Comparison of ENCODE assay signal across 27 cellular contexts in genomic region chr7:77386165-77386824, GRCh38. TPM values are rescaled to one million over a fixed set of nuclear protein-coding genes. Genes with fewer than 3 reads are reported as not detected.
DNase-seq lines count a peak whose midpoint lies in the region; ATAC-seq and TF ChIP-seq lines count a peak whose summit lies in the region.
"Had no signal": no experiment of that assay in that cellular context is flagged by ENCODE, and none has a peak within 500 bp of the region (broad histone marks: within the 10 kb centered on the region; RNA-seq: fewer than 3 reads in every experiment).

No MANE protein-coding gene starts in this region.

- ATAC-seq in Right ventricle myocardium superior (ENCODE audit: poor library complexity) (peak; percentile 71), left ventricle myocardium superior (peak; percentile 71), sciatic nerve (peak; percentile 87), HG03196 (IDR thresholded peaks at IDR 0.05; ENCODE audit: unreplicated experiment) (no peak), GM19467 (IDR thresholded peaks at IDR 0.05; ENCODE audit: unreplicated experiment) (no peak)
- ATAC-seq: activated CD4-positive, CD25-positive, alpha-beta regulatory T cell treated with anti-CD3 and anti-CD28 coated beads, Interleukin-2, amount 50 U/mL, for 24 hours; CD8-positive, alpha-beta T cell; HCT116; left lung had no signal

- DNase-seq in Right ventricle myocardium superior = no peak
- no peak for DNase-seq in cardiac septum (ENCODE audit: low spot score)
- peak; percentile 59 for DNase-seq in astrocyte of the cerebellum (ENCODE audit: low read depth)
- no peak for DNase-seq in left ventricle myocardium superior
- DNase-seq in sciatic nerve (ENCODE audit: low spot score) = no peak
- no peak for DNase-seq in HAP-1 (ENCODE audit: low spot score in 2 of 2)
- DNase-seq: 8988T; activated CD4-positive, alpha-beta T cell treated with anti-CD3 and anti-CD28 coated beads, Interleukin-2, amount 50 U/mL, for 48 hours; CD8-positive, alpha-beta T cell; cerebellar nuclear complex; EL; KG1; left lung; MG63; NCI-H2029 treated with DMSO at 0.1 percent for 48 hours; NCI-H2227 treated with DMSO at 0.1 percent for 48 hours; NCI-H526 treated with DMSO at 0.1 percent for 48 hours; nucleus accumbens; stimulated activated CD4-positive, alpha-beta T cell treated with anti-CD3 and anti-CD28 coated beads, Interleukin-1b, Interleukin-23, amount 100 ng/mL, for 48 hours; stimulated activated CD8-positive, alpha-beta memory T cell treated with anti-CD3 and anti-CD28 coated beads, Interleukin-4, amount 100 ng/mL, for 48 hours; stomach; tibial artery had no signal

- in situ Hi-C loops in astrocyte of the cerebellum (cut with HindIII; ENCODE audit: low sequenced_read_pairs) = no loop called here
- in situ Hi-C loops in HAP-1 (cut with MboI; ENCODE audit: low sequenced_read_pairs) = no loop called here

- H3K4me3 ChIP-seq in astrocyte of the cerebellum (ENCODE audit: low read depth, low read length) (no peak overlapping the region), HAP-1 (no peak overlapping the region)
- H3K4me3 ChIP-seq: left lung, MG63, smooth muscle cell, stomach, tibial artery had no signal

- intact Hi-C loops in Right ventricle myocardium superior (cut with DNase I) (no loop called here), cardiac septum (cut with DNase I) (no loop called here), left ventricle myocardium superior (cut with micrococcal nuclease) (no loop called here), sciatic nerve (cut with DNase I) (no loop called here)

- H3K27me3 ChIP-seq in HAP-1 (ENCODE audit: low read depth) = no peaks in the 10 kb centered on the region
- H3K27me3 ChIP-seq: left lung, MG63, stomach, tibial artery had no signal

- no peaks in the 10 kb centered on the region for H3K36me3 ChIP-seq in HAP-1 (replicated peaks)
- H3K36me3 ChIP-seq: MG63, tibial artery had no signal

- H3K4me1 ChIP-seq in HAP-1 = no peaks in the 10 kb centered on the region
- H3K4me1 ChIP-seq: tibial artery had no signal

- TF ChIP-seq CTCF in astrocyte of the cerebellum (IDR thresholded peaks at IDR 0.05; ENCODE audit: low read depth, low read length, missing control alignments) = no peak

- no peaks in the 10 kb centered on the region for H3K9me3 ChIP-seq in HAP-1
- H3K9me3 ChIP-seq: left lung, MG63, stomach, tibial artery had no signal

RNA-seq across cellular contexts. Expression of gene GSAP, which starts 29.9 kb away (rescaled TPM):
- total RNA-seq in Right ventricle myocardium superior (8.0 TPM), cardiac septum (7.2 TPM), left ventricle myocardium superior (7.8 TPM), sciatic nerve (22.3 TPM)

Comparison
In these comparisons a context has a peak if more than half of its experiments do, and no peak if none do; other contexts are left out.
1. ATAC-seq: peak in Right ventricle myocardium superior (single experiment), left ventricle myocardium superior (single experiment) and sciatic nerve (single experiment); none in HG03196 (single experiment) and GM19467 (single experiment).